9 cellular contexts compared by ENCODE assay signal in genomic region chr14:90697146-90697545, GRCh38.
DNase-seq lines count a peak whose midpoint lies in the region; ATAC-seq and TF ChIP-seq lines count a peak whose summit lies in the region.
"Had no signal": no experiment of that assay in that cellular context is flagged by ENCODE, and none has a peak within 500 bp of the region (broad histone marks: within the 10 kb centered on the region; RNA-seq: fewer than 3 reads in every experiment).

No MANE protein-coding gene starts in this region.

- TF ChIP-seq CTCF in lower lobe of right lung (IDR thresholded peaks at IDR 0.05), result no peak

- peak overlapping the region; percentile 72 to 73 for H3K9ac ChIP-seq in stomach smooth muscle (ENCODE audit: low read length in 2 of 2)

- H3K27ac ChIP-seq in angular gyrus (ENCODE audit: low read depth, low read length) (peak overlapping the region; percentile 92), lower lobe of right lung (peak overlapping the region; percentile 42), stomach smooth muscle (ENCODE audit: low read length) (peak overlapping the region; percentile 88)
- H3K27ac ChIP-seq: SJSA1 had no signal

- intact Hi-C loops in lower lobe of right lung (cut with DNase I), result no loop called here

- ATAC-seq in GM21381 (IDR thresholded peaks at IDR 0.05; ENCODE audit: unreplicated experiment), result peak; percentile 10
- ATAC-seq in lower lobe of right lung, result no peak
- ATAC-seq in GM21737 (IDR thresholded peaks at IDR 0.05; ENCODE audit: unreplicated experiment), result no peak

- no peak overlapping the region for H3K4me3 ChIP-seq in lower lobe of right lung
- H3K4me3 ChIP-seq in stomach smooth muscle (ENCODE audit: low read length in 2 of 2), result peak overlapping the region; percentile 14 to 31
- H3K4me3 ChIP-seq: SJSA1 had no signal

- H3K4me1 ChIP-seq in lower lobe of right lung (peaks cover 27% of the 10 kb centered on the region), stomach smooth muscle (ENCODE audit: control insufficient read depth, insufficient read depth, low read length) (peaks cover 33% of the 10 kb centered on the region)

- H3K27me3 ChIP-seq in lower lobe of right lung (ENCODE audit: low read depth) (no peaks in the 10 kb centered on the region), stomach smooth muscle (ENCODE audit: control insufficient read depth in 1 of 2, insufficient read depth in 2 of 2, low read length in 2 of 2) (no peaks in the 10 kb centered on the region)
- H3K27me3 ChIP-seq: SJSA1 had no signal

- no peak for DNase-seq in lower lobe of right lung
- no peak for DNase-seq in mucosa of gallbladder (ENCODE audit: low spot score)
- no peak for DNase-seq in iPS-NIHi11 (ENCODE audit: low spot score)
- DNase-seq in NOMO-1 treated with DMSO at 0.1 percent for 48 hours (lab: John Stamatoyannopoulos, UW; ENCODE audit: unreplicated experiment), result no peak

- no peaks in the 10 kb centered on the region for H3K9me3 ChIP-seq in lower lobe of right lung
- H3K9me3 ChIP-seq in stomach smooth muscle (ENCODE audit: control insufficient read depth in 2 of 2, low read length in 2 of 2), result no peaks in the 10 kb centered on the region
- H3K9me3 ChIP-seq: SJSA1 had no signal

- no peaks in the 10 kb centered on the region for H3K36me3 ChIP-seq in lower lobe of right lung
- H3K36me3 ChIP-seq in stomach smooth muscle (ENCODE audit: control insufficient read depth in 2 of 2, insufficient read depth in 2 of 2, low read length in 2 of 2), result no peaks in the 10 kb centered on the region
- H3K36me3 ChIP-seq: SJSA1 had no signal

Comparison
In these comparisons a context has a peak if more than half of its experiments do, and no peak if none do; other contexts are left out.
1. H3K27ac ChIP-seq: peak in every context shown above with its lines; median percentile 92 in angular gyrus; 88 in stomach smooth muscle; 42 in lower lobe of right lung.